In genomic region chr2:119222863-119223520, GRCh38 we compare ENCODE assay signal across 9 cellular contexts. TPM values are rescaled to one million over a fixed set of nuclear protein-coding genes. Genes with fewer than 3 reads are reported as not detected.
DNase-seq lines count a peak whose midpoint lies in the region; ATAC-seq lines count a peak whose summit lies in the region.
"Had no signal": no experiment of that assay in that cellular context is flagged by ENCODE, and none has a peak within 500 bp of the region (broad histone marks: within the 10 kb centered on the region; RNA-seq: fewer than 3 reads in every experiment).

No MANE protein-coding gene starts in this region.

- ATAC-seq in HG03108 (IDR thresholded peaks at IDR 0.05; ENCODE audit: unreplicated experiment) = no peak

- peaks cover 34% of the 10 kb centered on the region for H3K27me3 Mint-ChIP-seq in activated T-helper 2 cell treated with anti-CD3 and anti-CD28 coated beads, Interferon-gamma antibody, Interleukin-2, Interleukin-4, amounts not matched to agents 10 μg/mL and 5 μg/mL and 100 μg/mL, durations not matched to agents 14 hours and 24 hours and 36 hours (ENCODE audit: low read depth)
- peaks cover 23 to 34% of the 10 kb centered on the region in 2 donors for H3K27me3 Mint-ChIP-seq in CD4-positive, alpha-beta memory T cell

- no peak overlapping the region for H3K27ac ChIP-seq in GM23248
- no peak overlapping the region for H3K27ac ChIP-seq in CD4-positive, alpha-beta memory T cell (ENCODE audit: low read depth, low read length)

- H3K79me2 ChIP-seq in GM23248 (ENCODE audit: insufficient read depth) = 0 out of 2 replicates have a peak, but pooled peaks cover 8% of the 10 kb centered on the region

- H3K4me1 Mint-ChIP-seq in activated T-helper 2 cell treated with anti-CD3 and anti-CD28 coated beads, Interferon-gamma antibody, Interleukin-2, Interleukin-4, amounts not matched to agents 10 μg/mL and 5 μg/mL and 100 μg/mL, durations not matched to agents 14 hours and 24 hours and 36 hours (ENCODE audit: low read depth) = no peaks in the 10 kb centered on the region
- H3K4me1 Mint-ChIP-seq in CD4-positive, alpha-beta memory T cell = peaks cover 0 to 7% (median 0%) of the 10 kb centered on the region in 4 donors

- H3K36me3 Mint-ChIP-seq in activated T-helper 2 cell treated with anti-CD3 and anti-CD28 coated beads, Interferon-gamma antibody, Interleukin-2, Interleukin-4, amounts not matched to agents 10 μg/mL and 5 μg/mL and 100 μg/mL, durations not matched to agents 14 hours and 24 hours and 36 hours (ENCODE audit: low read depth) = no peaks in the 10 kb centered on the region
- H3K36me3 Mint-ChIP-seq in CD4-positive, alpha-beta memory T cell = no peaks in the 10 kb centered on the region

- no peaks in the 10 kb centered on the region for H3K9me2 ChIP-seq in GM23248 (ENCODE audit: insufficient read depth)

- CTCF ChIA-PET in CD4-positive, alpha-beta memory T cell (lab: Charles Lee; ENCODE audit: partially characterized antibody) = no interaction called here

- H2AFZ ChIP-seq in GM23248 = peak overlapping the region; percentile 91

- H4K20me1 ChIP-seq in GM23248 (ENCODE audit: insufficient read depth) = no peaks in the 10 kb centered on the region

- H3K9ac ChIP-seq in GM23248 = peak overlapping the region; percentile 75; the same call in 1 of the 2 replicates
- peak overlapping the region; percentile 86 for H3K9ac ChIP-seq in skeletal muscle satellite cell (ENCODE audit: low read depth, low read length)

- peak overlapping the region; percentile 84 for H3K4me2 ChIP-seq in GM23248 (ENCODE audit: unreplicated experiment)
- peak overlapping the region; percentile 98 for H3K4me2 ChIP-seq in skeletal muscle satellite cell (ENCODE audit: low read length)

- in situ Hi-C loops in GM23248 (cut with MboI) = no loop called here

- H3K27me3 ChIP-seq in GM23248 (replicated peaks; ENCODE audit: insufficient read depth) = no peaks in the 10 kb centered on the region
- no peaks in the 10 kb centered on the region for H3K27me3 ChIP-seq in skeletal muscle satellite cell (ENCODE audit: control insufficient read depth, insufficient read depth, low read length)
- H3K27me3 ChIP-seq in CD4-positive, alpha-beta memory T cell (ENCODE audit: insufficient read depth, low read length) = no peaks in the 10 kb centered on the region

- peak overlapping the region; percentile 2 for H3K4me3 Mint-ChIP-seq in activated T-helper 2 cell treated with anti-CD3 and anti-CD28 coated beads, Interferon-gamma antibody, Interleukin-2, Interleukin-4, amounts not matched to agents 10 μg/mL and 5 μg/mL and 100 μg/mL, durations not matched to agents 14 hours and 24 hours and 36 hours (ENCODE audit: low read depth)
- peak overlapping the region in 4 of 8 donors; percentile 33 to 61 (median 46) for H3K4me3 Mint-ChIP-seq in CD4-positive, alpha-beta memory T cell

- no peak overlapping the region for H3K27ac Mint-ChIP-seq in activated T-helper 2 cell treated with anti-CD3 and anti-CD28 coated beads, Interferon-gamma antibody, Interleukin-2, Interleukin-4, amounts not matched to agents 10 μg/mL and 5 μg/mL and 100 μg/mL, durations not matched to agents 14 hours and 24 hours and 36 hours
- no peak overlapping the region for H3K27ac Mint-ChIP-seq in CD4-positive, alpha-beta memory T cell

- intact Hi-C loops in activated T-helper 2 cell treated with anti-CD3 and anti-CD28 coated beads, Interferon-gamma antibody, Interleukin-2, Interleukin-4, amounts not matched to agents 10 μg/mL and 5 μg/mL and 100 μg/mL, durations not matched to agents 14 hours and 24 hours and 36 hours (cut with micrococcal nuclease) = no loop called here
- intact Hi-C loops in CD4-positive, alpha-beta memory T cell (cut with micrococcal nuclease) = no loop called here

- WGBS in GM23248 (ENCODE audit: low coverage in 1 of 2, low lambda C conversion rate in 2 of 2, missing lambda C conversion rate in 2 of 2), 2 experiments = 70 to 72% methylated on average over 22 of the region's 22 CpGs

- H3K36me3 ChIP-seq in GM23248 (ENCODE audit: low read depth) = no peaks in the 10 kb centered on the region
- H3K36me3 ChIP-seq in skeletal muscle satellite cell (ENCODE audit: insufficient read depth, low read length) = no peaks in the 10 kb centered on the region
- H3K36me3 ChIP-seq in CD4-positive, alpha-beta memory T cell (ENCODE audit: insufficient read depth, low read length) = no peaks in the 10 kb centered on the region

- H3K4me1 ChIP-seq in GM23248 (ENCODE audit: insufficient read depth) = no peaks in the 10 kb centered on the region
- peaks cover 28% of the 10 kb centered on the region for H3K4me1 ChIP-seq in skeletal muscle satellite cell (ENCODE audit: control insufficient read depth, insufficient read depth, low read length)
- no peaks in the 10 kb centered on the region for H3K4me1 ChIP-seq in CD4-positive, alpha-beta memory T cell (ENCODE audit: insufficient read depth, low read length)

- H3K9me3 ChIP-seq in GM23248 (ENCODE audit: low read depth) (no peaks in the 10 kb centered on the region), iPS-18c (ENCODE audit: control insufficient read depth, insufficient read depth, low read length) (no peaks in the 10 kb centered on the region), skeletal muscle satellite cell (replicated peaks; ENCODE audit: low read length) (no peaks in the 10 kb centered on the region)
- H3K9me3 ChIP-seq in CD4-positive, alpha-beta memory T cell (ENCODE audit: control insufficient read depth in 1 of 2, low read length in 2 of 2) = no peaks in the 10 kb centered on the region

- H3F3A ChIP-seq in GM23248 (ENCODE audit: insufficient read depth) = no peaks in the 10 kb centered on the region

- DNase-seq in GM23248 = no peak
- no peak for DNase-seq in activated T-helper 2 cell treated with anti-CD3 and anti-CD28 coated beads, Interferon-gamma antibody, Interleukin-2, Interleukin-4, amounts not matched to agents 10 μg/mL and 5 μg/mL and 100 μg/mL, durations not matched to agents 14 hours and 24 hours and 36 hours (ENCODE audit: low spot score)
- DNase-seq in CD4-positive, alpha-beta memory T cell = no peak
- no peak for DNase-seq in NCI-H1436 treated with DMSO at 0.1 percent for 48 hours (lab: John Stamatoyannopoulos, UW)
- no peak for DNase-seq in UCSD-AML1 (lab: John Stamatoyannopoulos, UW; ENCODE audit: unreplicated experiment)
- DNase-seq: effector CD8-positive, alpha-beta T cell had no signal

- no peaks in the 10 kb centered on the region for H3K9me3 Mint-ChIP-seq in activated T-helper 2 cell treated with anti-CD3 and anti-CD28 coated beads, Interferon-gamma antibody, Interleukin-2, Interleukin-4, amounts not matched to agents 10 μg/mL and 5 μg/mL and 100 μg/mL, durations not matched to agents 14 hours and 24 hours and 36 hours
- H3K9me3 Mint-ChIP-seq in CD4-positive, alpha-beta memory T cell = no peaks in the 10 kb centered on the region

- POLR2A ChIA-PET in CD4-positive, alpha-beta memory T cell (lab: Charles Lee; ENCODE audit: partially characterized antibody) = no interaction called here

- peak overlapping the region; percentile 82 for H3K4me3 ChIP-seq in GM23248
- peak overlapping the region; percentile 68 for H3K4me3 ChIP-seq in iPS-18c (ENCODE audit: insufficient read depth, low read depth, low read length)
- H3K4me3 ChIP-seq in skeletal muscle satellite cell (ENCODE audit: low read length) = peak overlapping the region; percentile 95
- H3K4me3 ChIP-seq in CD4-positive, alpha-beta memory T cell (ENCODE audit: low read length in 2 of 2) = no peak overlapping the region

RNA-seq across cellular contexts. Expression of gene STEAP3, which starts 0.6 kb away (rescaled TPM):
- total RNA-seq in GM23248 (2014; rRNA removed; shearing (Covaris generic)) = 29.5 and 30.5 TPM in 2 replicates
- 31.3 and 33.8 TPM in 2 replicates for polyA plus RNA-seq in GM23248 (2016; fragmentation: Nextera tagmentation; extraction: Ambion mirVana)
- 0.55 and 0.78 TPM in 2 replicates for total RNA-seq in activated T-helper 2 cell treated with anti-CD3 and anti-CD28 coated beads, Interferon-gamma antibody, Interleukin-2, Interleukin-4, amounts not matched to agents 10 μg/mL and 5 μg/mL and 100 μg/mL, durations not matched to agents 14 hours and 24 hours and 36 hours
- 69.7 and 93.7 TPM in 2 replicates for total RNA-seq in skeletal muscle satellite cell (2012; rRNA removed)
- under 1 TPM in 1 of 2 experiments, not detected in 1; 0.32 TPM for total RNA-seq in CD4-positive, alpha-beta memory T cell
- not detected for polyA plus RNA-seq in CD4-positive, alpha-beta memory T cell

Comparison
In these comparisons a context has a peak if more than half of its experiments do, and no peak if none do; other contexts are left out.
1. H3K4me3 ChIP-seq: peak in GM23248 (single experiment), iPS-18c (single experiment) and skeletal muscle satellite cell (single experiment); none in CD4-positive, alpha-beta memory T cell (0 of 2).
2. RNA of gene STEAP3, which starts 0.6 kb away (total RNA-seq): 29.5 to 30.5 TPM in GM23248; 0.55 to 0.78 TPM in activated T-helper 2 cell treated with anti-CD3 and anti-CD28 coated beads, Interferon-gamma antibody, Interleukin-2, Interleukin-4, amounts not matched to agents 10 μg/mL and 5 μg/mL and 100 μg/mL, durations not matched to agents 14 hours and 24 hours and 36 hours and 0.32 TPM in CD4-positive, alpha-beta memory T cell; every median in the first group is over 10 times any median in the second.